ENCODE assay signal across 8 cellular contexts in the genomic region with DNA sequence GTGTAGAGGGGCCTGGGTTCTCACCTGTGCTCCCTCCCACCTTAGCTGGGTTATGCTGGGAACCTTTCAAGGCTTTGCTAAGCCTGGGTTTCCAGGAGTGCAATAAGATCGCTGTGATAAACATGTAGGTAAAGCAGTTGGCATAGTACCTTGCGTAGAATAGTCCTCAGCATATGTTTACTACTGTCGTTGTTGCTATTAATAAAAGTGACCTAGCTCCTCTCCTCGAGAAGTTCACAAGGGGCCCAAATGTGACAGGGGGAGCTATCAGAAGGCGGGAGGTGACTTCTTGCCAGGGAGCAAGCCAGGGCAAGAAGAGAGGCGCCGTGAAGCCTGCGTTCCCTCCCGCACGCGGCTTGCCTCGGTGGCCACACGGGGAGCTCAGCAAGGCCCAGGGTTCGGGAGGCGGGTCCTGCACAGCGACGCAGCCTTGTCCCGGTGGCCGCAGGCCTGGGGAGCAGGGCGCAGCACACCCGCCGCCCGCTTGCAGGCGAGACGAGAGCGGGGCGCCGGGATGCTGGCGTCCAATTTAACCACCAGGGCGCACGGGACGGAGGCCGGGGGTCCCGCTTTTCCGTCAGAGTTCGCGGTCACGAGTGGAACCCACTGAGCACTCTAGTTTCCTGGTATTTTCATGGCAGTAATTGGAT.
DNase-seq lines count a peak whose midpoint lies in the region; ATAC-seq, FAIRE-seq and TF ChIP-seq lines count a peak whose summit lies in the region.

No MANE protein-coding gene starts in this region.

- peak overlapping the region; percentile 25; the same call in 1 of the 2 replicates for H2BK5ac ChIP-seq in H1 (ENCODE audit: low read depth, low read length)

- H3K9me3 Mint-ChIP-seq in Caco-2 (ENCODE audit: unreplicated experiment) (no peaks in the 10 kb centered on the region), type B pancreatic cell (no peaks in the 10 kb centered on the region)

- no peak overlapping the region for H3K23ac ChIP-seq in H1 (ENCODE audit: insufficient read length)

- WGBS in H1 (ENCODE audit: extremely low coverage in 1 of 2, insufficient coverage in 1 of 2, insufficient read length in 1 of 2, insufficient replicate concordance in 2 of 2, low coverage in 1 of 2, low lambda C conversion rate in 2 of 2, missing lambda C conversion rate in 1 of 2), 2 experiments: 7% methylated on average over 34 of the region's 38 CpGs; no CpG with 5 or more reads in 1 of the 2 experiments

- H3K4me3 Mint-ChIP-seq in Caco-2 (ENCODE audit: unreplicated experiment) (peak overlapping the region; percentile 98), type B pancreatic cell (peak overlapping the region; percentile 88)

- H2AK5ac ChIP-seq in H1 (ENCODE audit: low read depth, low read length): no peak overlapping the region

- TF ChIP-seq RAD21 in H1 (IDR thresholded peaks at IDR 0.05 in 1 of 2, conservative IDR thresholded peaks at IDR 0.05 in 1 of 2; ENCODE audit: low read depth in 2 of 2, low read length in 2 of 2): no peak

- no peak overlapping the region for H4K5ac ChIP-seq in H1 (ENCODE audit: insufficient read length, low read depth, low read length)

- no peaks in the 10 kb centered on the region for H3K79me2 ChIP-seq in H1 (ENCODE audit: control insufficient read depth in 1 of 2, insufficient read depth in 2 of 2, low read length in 2 of 2)

- H2BK120ac ChIP-seq in H1 (replicated peaks; ENCODE audit: low read depth, low read length): no peak overlapping the region

- TF ChIP-seq EP300 in H1 (IDR thresholded peaks at IDR 0.05; ENCODE audit: borderline replicate concordance in 1 of 2, low read depth in 2 of 2, low read length in 2 of 2): no peak

- H4K91ac ChIP-seq in H1 (replicated peaks; ENCODE audit: insufficient read length, low read length): no peak overlapping the region

- no peaks in the 10 kb centered on the region for H3K79me1 ChIP-seq in H1 (ENCODE audit: low read depth, low read length)

- peak overlapping the region; percentile 57 for H3K4ac ChIP-seq in H1 (replicated peaks; ENCODE audit: insufficient read length, low read depth, low read length)

- no peaks in the 10 kb centered on the region for H3K9me3 ChIP-seq in Caco-2
- H3K9me3 ChIP-seq in SJSA1 (replicated peaks): no peaks in the 10 kb centered on the region
- no peaks in the 10 kb centered on the region for H3K9me3 ChIP-seq in H1 (ENCODE audit: insufficient read depth in 2 of 2, low read depth in 1 of 2, low read length in 1 of 2)
- no peaks in the 10 kb centered on the region for H3K9me3 ChIP-seq in mucosa of rectum (ENCODE audit: control insufficient read depth in 2 of 2, low read length in 2 of 2)

- FAIRE-seq in H1 (lab: Jason Lieb, UNC): no peak

- H3K18ac ChIP-seq in H1 (ENCODE audit: extremely low read depth, low read length): peak overlapping the region; percentile 53; the same call in 1 of the 2 replicates

- H3K23me2 ChIP-seq in H1 (ENCODE audit: low read depth, low read length): peaks cover 5% of the 10 kb centered on the region; the same call in 1 of the 2 replicates

- H3K4me2 ChIP-seq in H1 (ENCODE audit: insufficient read depth in 1 of 2, low read depth in 2 of 2, low read length in 2 of 2): peak overlapping the region; percentile 91 to 95

- CTCF ChIA-PET in Caco-2 (lab: Charles Lee) (interaction anchor here (1.3 kb wide), 1 partner anchor 28 kb away, joined by 5 read pairs; no protein-coding TSS in a partner anchor), H1 (lab: Charles Lee; ENCODE audit: partially characterized antibody) (interaction anchor here (0.8 to 3.4 kb wide), 13 partner anchors 9 to 505 kb away, joined by 3 to 10 read pairs (median 5); no protein-coding TSS in a partner anchor)

- H4K8ac ChIP-seq in H1 (ENCODE audit: extremely low read depth, insufficient read depth, low read length): peak overlapping the region; percentile 60

- H3K4me1 Mint-ChIP-seq in Caco-2 (ENCODE audit: low read depth, unreplicated experiment) (peaks cover 27% of the 10 kb centered on the region), type B pancreatic cell (ENCODE audit: unreplicated experiment) (peaks cover 16% of the 10 kb centered on the region)

- peak overlapping the region; percentile 83 for H2AFZ ChIP-seq in H1 (ENCODE audit: low read length)

- no peak for TF ChIP-seq CTCF in Caco-2 (IDR thresholded peaks at IDR 0.05; ENCODE audit: insufficient read depth in 1 of 2, low read depth in 1 of 2, low read length in 1 of 2, severe bottlenecking in 1 of 2, unreplicated experiment in 1 of 2)
- peak in 1 of 3 experiments; percentile 22; a peak in 1 of 4 replicates for TF ChIP-seq CTCF in H1 (IDR thresholded peaks at IDR 0.05; ENCODE audit: control extremely low read depth in 1 of 3, insufficient read depth in 1 of 3, low read depth in 1 of 3, low read length in 3 of 3)
- peak; percentile 54 for TF ChIP-seq CTCF in type B pancreatic cell (conservative IDR thresholded peaks at IDR 0.05)

- H3K9ac ChIP-seq in H1 (replicated peaks in 1 of 4; ENCODE audit: extremely low read depth in 1 of 4, low read depth in 3 of 4, low read length in 3 of 4): peak overlapping the region in 3 of 4 experiments; percentile 1 to 80 (median 54); a peak in 4 of 7 replicates
- H3K9ac ChIP-seq in mucosa of rectum (ENCODE audit: low read depth in 1 of 2, low read length in 2 of 2): peak overlapping the region; percentile 64 to 84

- H3K27ac Mint-ChIP-seq in Caco-2 (ENCODE audit: unreplicated experiment): peak overlapping the region; percentile 16
- peak overlapping the region; percentile 77 for H3K27ac Mint-ChIP-seq in type B pancreatic cell

- H3K4me3 ChIP-seq in Caco-2 (ENCODE audit: low read depth, low read length) (peak overlapping the region; percentile 80), SJSA1 (peak overlapping the region; percentile 41), H1 (ENCODE audit: extremely low read depth in 1 of 4, insufficient read depth in 2 of 4, low read depth in 3 of 4, low read length in 4 of 4) (peak overlapping the region; percentile 78 to 87 (median 80)), mucosa of rectum (ENCODE audit: low read length in 2 of 2) (peak overlapping the region; percentile 76)

- no peak overlapping the region for H2BK20ac ChIP-seq in H1 (ENCODE audit: low read length)

- no peaks in the 10 kb centered on the region for H3K27me3 ChIP-seq in Caco-2 (replicated peaks; ENCODE audit: control insufficient read depth, insufficient read depth, low read length)
- peaks cover 42% of the 10 kb centered on the region for H3K27me3 ChIP-seq in SJSA1 (replicated peaks)
- no peaks in the 10 kb centered on the region for H3K27me3 ChIP-seq in H1 (replicated peaks in 1 of 4; ENCODE audit: control insufficient read depth in 3 of 4, extremely low read depth in 1 of 4, insufficient read depth in 3 of 4, low read length in 3 of 4)
- H3K27me3 ChIP-seq in mucosa of rectum (ENCODE audit: control insufficient read depth in 2 of 2, insufficient read depth in 2 of 2, low read length in 2 of 2): no peaks in the 10 kb centered on the region

- no peaks in the 10 kb centered on the region for H4K20me1 ChIP-seq in H1 (replicated peaks in 1 of 2; ENCODE audit: control insufficient read depth in 1 of 2, insufficient read depth in 2 of 2, low read length in 2 of 2)

- POLR2A ChIA-PET in Caco-2 (lab: Charles Lee): interaction anchor here (0.6 kb wide), 2 partner anchors 237 to 1217 kb away, joined by 6 to 9 read pairs; a partner anchor contains a TSS
- POLR2A ChIA-PET in H1 (lab: Charles Lee; ENCODE audit: partially characterized antibody): interaction anchor here (0.6 to 2.2 kb wide), 14 partner anchors 8 to 207 kb away, joined by 3 to 13 read pairs (median 4); no protein-coding TSS in a partner anchor

- H3K27ac ChIP-seq in SJSA1 (no peak overlapping the region), H1 (ENCODE audit: low read depth, low read length) (no peak overlapping the region), mucosa of rectum (ENCODE audit: low read depth in 2 of 2, low read length in 2 of 2) (peak overlapping the region; percentile 85 to 86)

- no TSS peak for BruUV-seq in Caco-2 (replicated peaks; lab: Mats Ljungman, UMichigan)

- DNase-seq in Caco-2 (peak; percentile 40 to 48), SJSA1 (ENCODE audit: low read depth in 1 of 2, low spot score in 2 of 2) (no peak), H1 (ENCODE audit: low read depth in 1 of 2, low spot score in 2 of 2) (peak in 1 of 2 experiments; percentile 75), type B pancreatic cell (ENCODE audit: extremely low spot score, unreplicated experiment) (peak; percentile 76), NCI-H774 (lab: John Stamatoyannopoulos, UW) (no peak)

- H3K56ac ChIP-seq in H1 (replicated peaks; ENCODE audit: insufficient read length, low read depth, low read length): no peak overlapping the region

- no peak for TF ChIP-seq POLR2A in H1 (IDR thresholded peaks at IDR 0.05; ENCODE audit: control extremely low read depth in 1 of 2, low read depth in 2 of 2, low read length in 2 of 2)

- peaks cover 6% of the 10 kb centered on the region for H3K36me3 Mint-ChIP-seq in Caco-2 (ENCODE audit: insufficient read depth, unreplicated experiment)
- no peaks in the 10 kb centered on the region for H3K36me3 Mint-ChIP-seq in type B pancreatic cell

- no peak overlapping the region for H3K14ac ChIP-seq in H1 (ENCODE audit: insufficient read length)

- H2BK12ac ChIP-seq in H1 (ENCODE audit: low read depth, low read length): peak overlapping the region; percentile 28; the same call in 1 of the 2 replicates

- ATAC-seq in GM19025 (IDR thresholded peaks at IDR 0.05; ENCODE audit: low read depth, unreplicated experiment): peak; percentile 16
- ATAC-seq in HG03159 (IDR thresholded peaks at IDR 0.05; ENCODE audit: unreplicated experiment): peak; percentile 29

- no peak overlapping the region for H2BK15ac ChIP-seq in H1 (ENCODE audit: low read length)

- intact Hi-C loops in Caco-2 (cut with micrococcal nuclease; ENCODE audit: unreplicated experiment): loop anchor here (5.0 kb wide), 1 partner anchor 104 kb away; no protein-coding TSS in a partner anchor

- H3K36me3 ChIP-seq in Caco-2 (ENCODE audit: control insufficient read depth, insufficient read depth, low read length): no peaks in the 10 kb centered on the region
- H3K36me3 ChIP-seq in SJSA1: no peaks in the 10 kb centered on the region
- H3K36me3 ChIP-seq in H1 (ENCODE audit: control insufficient read depth in 2 of 4, insufficient read depth in 4 of 4, low read length in 3 of 4): no peaks in the 10 kb centered on the region
- no peaks in the 10 kb centered on the region for H3K36me3 ChIP-seq in mucosa of rectum (ENCODE audit: control insufficient read depth in 2 of 2, insufficient read depth in 2 of 2, low read length in 2 of 2)

- peaks cover 15% of the 10 kb centered on the region for H3K4me1 ChIP-seq in Caco-2
- H3K4me1 ChIP-seq in SJSA1 (replicated peaks): peaks cover 13% of the 10 kb centered on the region
- peaks cover 0 to 13% (median 3%) of the 10 kb centered on the region in 4 experiments; a peak in 5 of 7 replicates for H3K4me1 ChIP-seq in H1 (replicated peaks in 1 of 4; ENCODE audit: control insufficient read depth in 3 of 4, insufficient read depth in 4 of 4, low read length in 3 of 4)
- peaks cover 8 to 18% of the 10 kb centered on the region in 2 donors for H3K4me1 ChIP-seq in mucosa of rectum (ENCODE audit: control insufficient read depth in 2 of 2, insufficient read depth in 2 of 2, low read length in 2 of 2)

- H3K27me3 Mint-ChIP-seq in Caco-2 (ENCODE audit: insufficient read depth, unreplicated experiment): no peaks in the 10 kb centered on the region
- H3K27me3 Mint-ChIP-seq in type B pancreatic cell: peaks cover 9% of the 10 kb centered on the region

Comparison
In these comparisons a context has a peak if more than half of its experiments do, and no peak if none do; other contexts are left out.
1. DNase-seq: peak in Caco-2 (2 of 2) and type B pancreatic cell (single experiment); none in SJSA1 (0 of 2) and NCI-H774 (single experiment).
2. H3K27ac ChIP-seq: peak in mucosa of rectum (2 of 2); none in SJSA1 (single experiment) and H1 (single experiment).
3. Peak in every context shown above with its lines, with median percentiles within 50 percentile points of each other: H3K4me3 ChIP-seq.